ENCODE assay signal across 15 cellular contexts in the genomic region with DNA sequence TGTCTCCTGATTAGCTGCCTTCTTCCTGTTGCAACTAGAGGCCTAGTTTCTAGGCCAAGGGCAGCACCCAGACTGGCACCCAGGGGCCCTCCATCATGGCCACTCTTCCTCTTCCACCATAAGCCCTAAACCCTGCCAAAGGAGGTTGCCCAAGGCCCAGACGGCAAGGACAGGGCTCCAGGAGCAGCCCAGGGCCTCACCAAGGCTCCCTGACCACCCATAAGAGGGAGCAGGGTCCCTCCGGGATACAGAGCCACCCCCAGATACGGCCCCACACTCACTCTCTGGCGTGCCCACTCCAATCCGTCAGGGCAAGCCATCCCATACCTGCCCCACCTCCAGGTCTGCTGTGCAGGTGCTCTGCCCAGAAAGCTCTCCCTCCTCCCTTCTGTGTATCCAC.
DNase-seq lines count a peak whose midpoint lies in the region; ATAC-seq and TF ChIP-seq lines count a peak whose summit lies in the region.
"Had no signal": no experiment of that assay in that cellular context is flagged by ENCODE, and none has a peak within 500 bp of the region (broad histone marks: within the 10 kb centered on the region; RNA-seq: fewer than 3 reads in every experiment).

No MANE protein-coding gene starts in this region.

- no peak overlapping the region for H3K27ac ChIP-seq in naive thymus-derived CD4-positive, alpha-beta T cell (ENCODE audit: low read depth, low read length)
- H3K27ac ChIP-seq: transverse colon had no signal

- no peaks in the 10 kb centered on the region for H3K36me3 Mint-ChIP-seq in brain
- H3K36me3 Mint-ChIP-seq in naive thymus-derived CD4-positive, alpha-beta T cell, result peaks cover 0 to 11% (median 3%) of the 10 kb centered on the region in 5 donors
- peaks cover 14% of the 10 kb centered on the region for H3K36me3 Mint-ChIP-seq in activated CD4-positive, alpha-beta T cell treated with anti-CD3 and anti-CD28 coated beads, Interleukin-2, amount 10 ng/mL, durations not matched to agents 24 days and 14 days (ENCODE audit: low read depth)

- H3K4me1 Mint-ChIP-seq in stimulated activated naive CD8-positive, alpha-beta T cell treated with anti-CD3 and anti-CD28 coated beads, Interleukin-15, amount 100 ng/mL, for 72 hours, result no peaks in the 10 kb centered on the region
- H3K4me1 Mint-ChIP-seq in brain, result peaks cover 97% of the 10 kb centered on the region
- peaks cover 0 to 91% (median 0%) of the 10 kb centered on the region in 7 donors for H3K4me1 Mint-ChIP-seq in naive thymus-derived CD4-positive, alpha-beta T cell
- H3K4me1 Mint-ChIP-seq in activated CD4-positive, alpha-beta T cell treated with anti-CD3 and anti-CD28 coated beads, Interleukin-2, amount 10 ng/mL, durations not matched to agents 24 days and 14 days, result peaks cover 90% of the 10 kb centered on the region

- peaks cover 0 to 11% (median 4%) of the 10 kb centered on the region in 3 experiments for H3K36me3 ChIP-seq in naive thymus-derived CD4-positive, alpha-beta T cell (ENCODE audit: control insufficient read depth in 2 of 3, insufficient read depth in 3 of 3, low read length in 3 of 3)
- H3K36me3 ChIP-seq: transverse colon had no signal

- H3K9me3 Mint-ChIP-seq in stimulated activated naive CD8-positive, alpha-beta T cell treated with anti-CD3 and anti-CD28 coated beads, Interleukin-15, amount 100 ng/mL, for 72 hours, result no peaks in the 10 kb centered on the region
- no peaks in the 10 kb centered on the region for H3K9me3 Mint-ChIP-seq in brain
- no peaks in the 10 kb centered on the region for H3K9me3 Mint-ChIP-seq in naive thymus-derived CD4-positive, alpha-beta T cell
- no peaks in the 10 kb centered on the region for H3K9me3 Mint-ChIP-seq in activated CD4-positive, alpha-beta T cell treated with anti-CD3 and anti-CD28 coated beads, Interleukin-2, amount 10 ng/mL, durations not matched to agents 24 days and 14 days

- H3K27me3 ChIP-seq in naive thymus-derived CD4-positive, alpha-beta T cell (ENCODE audit: control insufficient read depth in 2 of 2, insufficient read depth in 2 of 2, low read length in 2 of 2), result no peaks in the 10 kb centered on the region
- H3K27me3 ChIP-seq: transverse colon had no signal

- no peaks in the 10 kb centered on the region for H3K27me3 Mint-ChIP-seq in stimulated activated naive CD8-positive, alpha-beta T cell treated with anti-CD3 and anti-CD28 coated beads, Interleukin-15, amount 100 ng/mL, for 72 hours
- peaks cover 4% of the 10 kb centered on the region for H3K27me3 Mint-ChIP-seq in brain
- H3K27me3 Mint-ChIP-seq in naive thymus-derived CD4-positive, alpha-beta T cell, result no peaks in the 10 kb centered on the region
- H3K27me3 Mint-ChIP-seq in activated CD4-positive, alpha-beta T cell treated with anti-CD3 and anti-CD28 coated beads, Interleukin-2, amount 10 ng/mL, durations not matched to agents 24 days and 14 days, result no peaks in the 10 kb centered on the region

- no peak for ATAC-seq in stimulated activated naive CD8-positive, alpha-beta T cell treated with anti-CD3 and anti-CD28 coated beads, Interleukin-15, amount 100 ng/mL, for 72 hours
- ATAC-seq in stimulated activated naive CD8-positive, alpha-beta T cell treated with anti-CD3 and anti-CD28 coated beads, Interleukin-15, Interleukin-2, amounts not matched to agents 100 U/mL and 50 U/mL, for 24 hours, result no peak
- ATAC-seq in naive thymus-derived CD4-positive, alpha-beta T cell, result no peak
- ATAC-seq in HG03520 (IDR thresholded peaks at IDR 0.05; ENCODE audit: unreplicated experiment) (no peak), GM21390 (IDR thresholded peaks at IDR 0.05; ENCODE audit: unreplicated experiment) (no peak)
- ATAC-seq: PC-3 had no signal

- H3K4me3 ChIP-seq in naive thymus-derived CD4-positive, alpha-beta T cell (ENCODE audit: low read length), result no peak overlapping the region
- H3K4me3 ChIP-seq: transverse colon had no signal

- CTCF ChIA-PET in naive thymus-derived CD4-positive, alpha-beta T cell (lab: Charles Lee), result interaction anchor here (0.7 to 1.0 kb wide), 3 partner anchors 15 to 39 kb away, joined by 3 read pairs; no protein-coding TSS in a partner anchor

- H3K4me1 ChIP-seq in naive thymus-derived CD4-positive, alpha-beta T cell (ENCODE audit: control insufficient read depth in 2 of 2, insufficient read depth in 2 of 2, low read length in 2 of 2), result peaks cover 0 to 47% of the 10 kb centered on the region in 2 donors

- POLR2A ChIA-PET in naive thymus-derived CD4-positive, alpha-beta T cell (lab: Charles Lee), result interaction anchor here (0.8 to 17.1 kb wide), 5 partner anchors 9 to 75 kb away, joined by 3 to 276 read pairs (median 3); no protein-coding TSS in a partner anchor

- intact Hi-C loops in naive thymus-derived CD4-positive, alpha-beta T cell (cut with micrococcal nuclease), result no loop called here
- intact Hi-C loops in activated CD4-positive, alpha-beta T cell treated with anti-CD3 and anti-CD28 coated beads, Interleukin-2, amount 10 ng/mL, durations not matched to agents 24 days and 14 days (cut with micrococcal nuclease), result no loop called here

- TF ChIP-seq CTCF in brain (conservative IDR thresholded peaks at IDR 0.05), result no peak

- peak overlapping the region; percentile 2 to 82 for H3K27ac Mint-ChIP-seq in stimulated activated naive CD8-positive, alpha-beta T cell treated with anti-CD3 and anti-CD28 coated beads, Interleukin-15, amount 100 ng/mL, for 72 hours
- peak overlapping the region in 4 of 5 experiments; percentile 48 to 82 (median 50) for H3K27ac Mint-ChIP-seq in brain
- H3K27ac Mint-ChIP-seq in naive thymus-derived CD4-positive, alpha-beta T cell, result no peak overlapping the region
- no peak overlapping the region for H3K27ac Mint-ChIP-seq in activated CD4-positive, alpha-beta T cell treated with anti-CD3 and anti-CD28 coated beads, Interleukin-2, amount 10 ng/mL, durations not matched to agents 24 days and 14 days

- H3K4me3 Mint-ChIP-seq in stimulated activated naive CD8-positive, alpha-beta T cell treated with anti-CD3 and anti-CD28 coated beads, Interleukin-15, amount 100 ng/mL, for 72 hours, result peak overlapping the region; percentile 4 to 15
- no peak overlapping the region for H3K4me3 Mint-ChIP-seq in brain
- H3K4me3 Mint-ChIP-seq in naive thymus-derived CD4-positive, alpha-beta T cell, result peak overlapping the region in 7 of 10 donors; percentile 9 to 81 (median 76)
- no peak overlapping the region for H3K4me3 Mint-ChIP-seq in activated CD4-positive, alpha-beta T cell treated with anti-CD3 and anti-CD28 coated beads, Interleukin-2, amount 10 ng/mL, durations not matched to agents 24 days and 14 days

- H3K9me3 ChIP-seq in naive thymus-derived CD4-positive, alpha-beta T cell (ENCODE audit: control insufficient read depth in 2 of 3, low read length in 3 of 3), result no peaks in the 10 kb centered on the region
- H3K9me3 ChIP-seq: transverse colon had no signal

- DNase-seq in stimulated activated naive CD8-positive, alpha-beta T cell treated with anti-CD3 and anti-CD28 coated beads, Interleukin-15, amount 100 ng/mL, for 72 hours, result no peak
- DNase-seq in stimulated activated naive CD8-positive, alpha-beta T cell treated with anti-CD3 and anti-CD28 coated beads, Interleukin-15, Interleukin-2, amounts not matched to agents 100 U/mL and 50 U/mL, for 24 hours, result no peak
- no peak for DNase-seq in naive thymus-derived CD4-positive, alpha-beta T cell
- DNase-seq in NCI-H2081 treated with DMSO at 0.1 percent for 48 hours (lab: John Stamatoyannopoulos, UW), result no peak
- no peak for DNase-seq in activated CD4-positive, alpha-beta T cell treated with anti-CD3 and anti-CD28 coated beads, Interleukin-2, amount 10 ng/mL, durations not matched to agents 24 days and 14 days
- DNase-seq: activated gamma-delta T cell; DMS 273 treated with DMSO at 0.1 percent for 48 hours; NCI-H187; NCI-H524 treated with DMSO at 0.1 percent for 48 hours; PC-3; stimulated activated CD4-positive, alpha-beta T cell treated with anti-CD3 and anti-CD28 coated beads, Interleukin-1b, Interleukin-23, amount 100 ng/mL, for 48 hours; transverse colon had no signal

Comparison
In these comparisons a context has a peak if more than half of its experiments do, and no peak if none do; other contexts are left out.
1. H3K27ac Mint-ChIP-seq: peak in stimulated activated naive CD8-positive, alpha-beta T cell treated with anti-CD3 and anti-CD28 coated beads, Interleukin-15, amount 100 ng/mL, for 72 hours (2 of 2) and brain (4 of 5); none in naive thymus-derived CD4-positive, alpha-beta T cell (0 of 9) and activated CD4-positive, alpha-beta T cell treated with anti-CD3 and anti-CD28 coated beads, Interleukin-2, amount 10 ng/mL, durations not matched to agents 24 days and 14 days (single experiment).
2. H3K4me3 Mint-ChIP-seq: peak in stimulated activated naive CD8-positive, alpha-beta T cell treated with anti-CD3 and anti-CD28 coated beads, Interleukin-15, amount 100 ng/mL, for 72 hours (2 of 2) and naive thymus-derived CD4-positive, alpha-beta T cell (7 of 10); none in brain (0 of 5) and activated CD4-positive, alpha-beta T cell treated with anti-CD3 and anti-CD28 coated beads, Interleukin-2, amount 10 ng/mL, durations not matched to agents 24 days and 14 days (single experiment).